ENCODE assay signal across 8 cellular contexts in genomic region chr11:104968365-104968855, GRCh38. TPM values are rescaled to one million over a fixed set of nuclear protein-coding genes. Genes with fewer than 3 reads are reported as not detected.
DNase-seq lines count a peak whose midpoint lies in the region; ATAC-seq and TF ChIP-seq lines count a peak whose summit lies in the region.

CASP4 (minus strand) TSS chr11:104968574; CDS start chr11:104968525, 49 bp downstream.

- intact Hi-C loops in vagina (cut with DNase I), result no loop called here

- H3K9me3 ChIP-seq in mononuclear cell (ENCODE audit: low read depth, low read length) (no peaks in the 10 kb centered on the region), vagina (peaks cover 3% of the 10 kb centered on the region)

- TF ChIP-seq POLR2A in vagina (IDR thresholded peaks at IDR 0.05), result no peak

- H3K36me3 ChIP-seq in vagina, result no peaks in the 10 kb centered on the region

- H3K27me3 ChIP-seq in mononuclear cell (ENCODE audit: insufficient read depth, low read length) (no peaks in the 10 kb centered on the region), vagina (no peaks in the 10 kb centered on the region)

- H3K27ac ChIP-seq in vagina, result peak within 1 kb of the TSS; percentile 85

- peaks cover 29% of the 10 kb centered on the region for H3K4me1 ChIP-seq in mononuclear cell (ENCODE audit: insufficient read depth, low read length)
- peaks cover 32% of the 10 kb centered on the region for H3K4me1 ChIP-seq in vagina

- H3K4me3 ChIP-seq in mononuclear cell (ENCODE audit: low read length) (peak within 1 kb of the TSS; percentile 77), vagina (peak within 1 kb of the TSS; percentile 56 to 62)

- no peak for TF ChIP-seq CTCF in vagina (IDR thresholded peaks at IDR 0.05)

- ATAC-seq in GM19463 (IDR thresholded peaks at IDR 0.05; ENCODE audit: unreplicated experiment) (peak; percentile 82), HG03571 (IDR thresholded peaks at IDR 0.05; ENCODE audit: unreplicated experiment) (peak; percentile 77)

- DNase-seq in EL, result peak; percentile 87
- DNase-seq in SHP77 treated with DMSO at 0.1 percent for 48 hours (lab: John Stamatoyannopoulos, UW), result peak; percentile 38
- DNase-seq in dermis microvascular lymphatic vessel endothelial cell (ENCODE audit: low read depth in 2 of 2), result peak; percentile 86 to 94
- DNase-seq in vagina (ENCODE audit: extremely low spot score in 2 of 2), result no peak
- DNase-seq in islet precursor cell, result no peak

RNA-seq across cellular contexts. Expression of gene CASP4, which starts in this region (rescaled TPM):
- 177 and 268 TPM in 2 replicates for total RNA-seq in dermis microvascular lymphatic vessel endothelial cell
- total RNA-seq in mononuclear cell, result 207 TPM
- 70.2 TPM for total RNA-seq in vagina

Comparison
In these comparisons a context has a peak if more than half of its experiments do, and no peak if none do; other contexts are left out.
1. DNase-seq: peak in EL (single experiment), SHP77 treated with DMSO at 0.1 percent for 48 hours (single experiment) and dermis microvascular lymphatic vessel endothelial cell (2 of 2); none in vagina (0 of 2) and islet precursor cell (single experiment).